ENCODE assay signal across 10 cellular contexts in the genomic region with DNA sequence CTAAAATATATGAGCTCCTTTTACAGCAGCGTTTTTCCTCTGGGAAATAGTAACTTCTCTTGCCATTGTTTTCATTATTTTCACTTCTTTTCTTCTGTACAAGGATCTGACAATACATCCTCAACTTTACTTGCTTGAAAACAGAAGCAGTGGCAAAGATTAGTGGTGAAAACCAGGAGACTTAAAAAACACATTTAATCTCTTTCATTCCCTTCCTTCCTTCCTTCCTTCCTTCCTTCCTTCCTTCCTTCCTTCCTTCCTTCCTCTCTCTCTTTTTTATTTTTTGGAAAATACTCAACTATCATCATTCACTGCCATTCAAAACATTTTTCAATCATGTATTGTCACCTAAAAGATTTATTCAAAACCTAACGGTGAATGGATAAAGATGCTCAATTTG.
"Had no signal": no experiment of that assay in that cellular context is flagged by ENCODE, and none has a peak within 500 bp of the region (broad histone marks: within the 10 kb centered on the region; RNA-seq: fewer than 3 reads in every experiment).

No MANE protein-coding gene starts in this region.

- DNase-seq: GM23248, GOT3, H7, HFFc6, KBM-7 had no signal

- H3K27me3 Mint-ChIP-seq: IgD-negative memory B cell had no signal

- H3K36me3 ChIP-seq: HAP-1 had no signal

- H3K4me3 Mint-ChIP-seq: HFFc6 had no signal

- H3K4me3 ChIP-seq: GM23248, HAP-1 had no signal

- H3K36me3 Mint-ChIP-seq: IgD-negative memory B cell had no signal

- H3K4me1 ChIP-seq: HAP-1 had no signal

- H3K27ac ChIP-seq: GM23248, HL-60 had no signal

- ATAC-seq: HCT116, HepG2 had no signal

- H3K27ac Mint-ChIP-seq: HFFc6, IgD-negative memory B cell had no signal

- H3K9me3 ChIP-seq: HAP-1 had no signal

- H3K4me1 Mint-ChIP-seq: IgD-negative memory B cell had no signal
